In the genomic region with DNA sequence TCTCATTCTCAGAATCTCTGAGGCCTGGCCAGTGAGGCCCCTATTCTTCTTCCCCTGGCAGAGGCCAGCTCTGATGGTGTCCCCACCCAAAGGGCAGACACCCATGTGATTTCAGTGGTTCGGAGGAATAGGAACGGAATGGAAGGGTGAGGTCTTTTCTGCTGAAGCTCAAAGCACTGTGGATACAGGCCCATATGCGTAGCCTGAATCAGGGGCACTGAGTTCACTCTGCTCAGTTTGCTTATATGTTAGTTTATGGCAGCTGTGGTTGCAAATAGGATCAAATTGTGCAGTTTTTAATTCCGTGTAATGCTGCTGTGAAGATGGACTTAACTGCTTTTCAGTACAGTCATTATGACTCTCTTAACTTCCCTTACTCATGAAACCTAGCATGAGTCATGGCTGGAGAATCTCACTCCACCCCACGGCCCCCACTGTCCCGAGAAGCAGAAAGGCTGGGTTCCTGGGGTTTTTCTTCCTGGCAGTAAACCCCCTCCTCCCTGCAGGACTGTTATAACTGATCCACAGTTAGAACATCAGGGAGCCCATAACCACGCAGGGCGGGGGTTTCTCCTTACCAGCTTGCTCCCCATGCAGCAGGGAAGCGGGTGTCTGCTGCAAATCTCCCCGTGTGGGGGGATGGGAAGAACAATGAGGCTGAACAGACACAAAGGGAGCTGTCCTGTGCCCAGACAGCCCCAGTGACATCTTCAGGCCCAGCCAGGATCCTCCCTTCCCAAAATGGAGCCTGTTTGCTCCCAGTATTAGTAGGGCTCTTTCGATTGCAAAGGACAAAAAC, we compare ENCODE assay signal across 8 cellular contexts.
DNase-seq lines count a peak whose midpoint lies in the region; ATAC-seq and TF ChIP-seq lines count a peak whose summit lies in the region.

No MANE protein-coding gene starts in this region.

- no peaks in the 10 kb centered on the region for H3K27me3 ChIP-seq in lung (ENCODE audit: control insufficient read depth, insufficient read depth)

- H3K9me3 ChIP-seq in lung (ENCODE audit: control insufficient read depth in 2 of 2, insufficient read depth in 1 of 2, low read length in 1 of 2): no peaks in the 10 kb centered on the region

- H3K4me1 ChIP-seq in lung (ENCODE audit: control insufficient read depth in 2 of 2, insufficient read depth in 2 of 2, low read length in 2 of 2): peaks cover 8 to 25% of the 10 kb centered on the region in 2 donors

- H3K27ac ChIP-seq in lung (ENCODE audit: low read depth in 1 of 2, low read length in 1 of 2): peak overlapping the region; percentile 28 to 89

- no peaks in the 10 kb centered on the region for H3K36me3 ChIP-seq in lung (ENCODE audit: control insufficient read depth in 2 of 2, insufficient read depth in 2 of 2, low read length in 2 of 2)

- ATAC-seq in GM18502 (IDR thresholded peaks at IDR 0.05; ENCODE audit: poor library complexity, unreplicated experiment) (peak; percentile 89), HG02588 (IDR thresholded peaks at IDR 0.05; ENCODE audit: unreplicated experiment) (peak; percentile 72), lung (ENCODE audit: insufficient read depth, low FRiP score) (peak; percentile 88)

- no peak overlapping the region for H3K4me3 ChIP-seq in choroid plexus epithelial cell (ENCODE audit: low read depth, low read length)
- no peak overlapping the region for H3K4me3 ChIP-seq in lung

- 53 to 57% methylated on average over 11 of the region's 11 CpGs for WGBS in lung, 2 donors

- TF ChIP-seq CTCF in choroid plexus epithelial cell (conservative IDR thresholded peaks at IDR 0.05; ENCODE audit: low read depth, low read length) (no peak), lung (IDR thresholded peaks at IDR 0.05; ENCODE audit: control extremely low read depth, extremely low read depth) (no peak)

- peak; percentile 31 to 85 for DNase-seq in NOMO-1 (lab: John Stamatoyannopoulos, UW; ENCODE audit: unreplicated experiment in 2 of 2)
- peak; percentile 97 for DNase-seq in choroid plexus epithelial cell (ENCODE audit: low read depth)
- peak; percentile 64 for DNase-seq in lung (ENCODE audit: low spot score)
- peak; percentile 78 for DNase-seq in ureter (ENCODE audit: low spot score)
- DNase-seq in OCI-M1 (lab: John Stamatoyannopoulos, UW): no peak
- no peak for DNase-seq in NCI-H510A treated with DMSO at 0.1 percent for 48 hours (lab: John Stamatoyannopoulos, UW)

Comparison
In these comparisons a context has a peak if more than half of its experiments do, and no peak if none do; other contexts are left out.
1. DNase-seq: peak in NOMO-1 (2 of 2), choroid plexus epithelial cell (single experiment), lung (single experiment) and ureter (single experiment); none in OCI-M1 (single experiment) and NCI-H510A treated with DMSO at 0.1 percent for 48 hours (single experiment).
2. Peak in every context shown above with its lines, with median percentiles within 50 percentile points of each other: ATAC-seq.